1 cellular context compared by ENCODE assay signal in the genomic region with DNA sequence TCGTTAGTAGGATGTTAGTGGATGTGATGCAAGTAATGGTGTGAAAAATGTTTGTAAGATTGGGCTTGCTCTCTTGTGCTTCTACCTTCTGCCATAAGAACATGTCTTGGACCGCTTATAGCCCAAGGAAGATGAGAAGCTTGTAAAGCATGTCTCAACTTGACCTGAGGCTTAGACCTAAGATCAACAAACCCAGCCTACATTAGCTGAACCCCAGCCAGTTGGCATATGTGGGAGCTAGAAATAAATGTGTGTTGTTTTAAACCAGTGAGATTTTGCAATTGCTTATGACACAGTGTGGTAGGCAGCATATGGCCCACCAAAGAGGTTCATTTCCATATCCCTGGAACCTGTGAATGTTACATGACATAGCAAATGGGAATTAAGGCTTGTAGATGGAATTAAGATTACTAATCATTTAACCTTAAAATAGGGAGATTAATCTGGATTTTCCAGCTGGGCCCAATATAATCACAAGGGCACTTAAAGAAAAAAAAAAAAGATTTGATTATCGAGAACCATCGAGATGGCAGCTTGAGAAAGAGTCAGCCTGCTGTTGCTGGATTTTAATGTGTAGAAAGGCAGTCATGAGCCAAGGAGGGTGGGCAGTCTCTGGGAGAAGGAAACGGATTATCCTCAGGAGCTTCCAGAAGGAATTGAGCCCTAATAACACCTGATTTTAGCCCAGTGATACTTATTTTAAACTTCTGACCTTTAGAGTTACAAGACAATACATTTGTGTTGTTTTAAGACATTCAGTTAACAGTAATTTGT.
TF ChIP-seq lines count a peak whose summit lies in the region.

No MANE protein-coding gene starts in this region.

TF ChIP-seq in IMR-90, 13 proteins besides CTCF, POLR2A, EP300 and RAD21:
- TF ChIP-seq BHLHE40 (IDR thresholded peaks at IDR 0.05; ENCODE audit: low read depth, low read length) (no peak), MAZ (IDR thresholded peaks at IDR 0.05; ENCODE audit: borderline replicate concordance, low read depth, low read length) (no peak), FOS (IDR thresholded peaks at IDR 0.05; ENCODE audit: low read depth, low read length) (no peak), MAFK (IDR thresholded peaks at IDR 0.05; ENCODE audit: low read depth, low read length) (no peak), CEBPB (IDR thresholded peaks at IDR 0.05; ENCODE audit: low read depth, low read length) (no peak), NFE2L2 (IDR thresholded peaks at IDR 0.05; ENCODE audit: low read depth, low read length) (no peak), RCOR1 (IDR thresholded peaks at IDR 0.05; ENCODE audit: insufficient replicate concordance, low read length) (no peak), RFX5 (IDR thresholded peaks at IDR 0.05; ENCODE audit: low read depth, low read length) (no peak), SMC3 (IDR thresholded peaks at IDR 0.05; ENCODE audit: low read depth, low read length) (no peak), CHD1 (IDR thresholded peaks at IDR 0.05; ENCODE audit: low read depth, low read length) (no peak), MXI1 (IDR thresholded peaks at IDR 0.05; ENCODE audit: borderline replicate concordance, low read depth, low read length) (no peak)
- TF ChIP-seq, protein P1, sequence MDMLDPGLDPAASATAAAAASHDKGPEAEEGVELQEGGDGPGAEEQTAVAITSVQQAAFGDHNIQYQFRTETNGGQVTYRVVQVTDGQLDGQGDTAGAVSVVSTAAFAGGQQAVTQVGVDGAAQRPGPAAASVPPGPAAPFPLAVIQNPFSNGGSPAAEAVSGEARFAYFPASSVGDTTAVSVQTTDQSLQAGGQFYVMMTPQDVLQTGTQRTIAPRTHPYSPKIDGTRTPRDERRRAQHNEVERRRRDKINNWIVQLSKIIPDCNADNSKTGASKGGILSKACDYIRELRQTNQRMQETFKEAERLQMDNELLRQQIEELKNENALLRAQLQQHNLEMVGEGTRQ (IDR thresholded peaks at IDR 0.05; ENCODE audit: low read depth, low read length) = no peak
- TF ChIP-seq, protein P2, sequence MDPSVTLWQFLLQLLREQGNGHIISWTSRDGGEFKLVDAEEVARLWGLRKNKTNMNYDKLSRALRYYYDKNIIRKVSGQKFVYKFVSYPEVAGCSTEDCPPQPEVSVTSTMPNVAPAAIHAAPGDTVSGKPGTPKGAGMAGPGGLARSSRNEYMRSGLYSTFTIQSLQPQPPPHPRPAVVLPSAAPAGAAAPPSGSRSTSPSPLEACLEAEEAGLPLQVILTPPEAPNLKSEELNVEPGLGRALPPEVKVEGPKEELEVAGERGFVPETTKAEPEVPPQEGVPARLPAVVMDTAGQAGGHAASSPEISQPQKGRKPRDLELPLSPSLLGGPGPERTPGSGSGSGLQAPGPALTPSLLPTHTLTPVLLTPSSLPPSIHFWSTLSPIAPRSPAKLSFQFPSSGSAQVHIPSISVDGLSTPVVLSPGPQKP (IDR thresholded peaks at IDR 0.05; ENCODE audit: borderline replicate concordance, low read depth, low read length) = no peak
